10 cellular contexts compared by ENCODE assay signal in genomic region chr7:134845461-134845860, GRCh38.
DNase-seq lines count a peak whose midpoint lies in the region; ATAC-seq and TF ChIP-seq lines count a peak whose summit lies in the region.
"Had no signal": no experiment of that assay in that cellular context is flagged by ENCODE, and none has a peak within 500 bp of the region (broad histone marks: within the 10 kb centered on the region; RNA-seq: fewer than 3 reads in every experiment).

No MANE protein-coding gene starts in this region.

- no TSS peak for BruUV-seq in MCF 10A (replicated peaks; lab: Mats Ljungman, UMichigan)

- H3K9me3 ChIP-seq in breast epithelium: no peaks in the 10 kb centered on the region
- H3K9me3 ChIP-seq in thoracic aorta: no peaks in the 10 kb centered on the region
- H3K9me3 ChIP-seq: neutrophil had no signal

- no peaks in the 10 kb centered on the region for H3K27me3 Mint-ChIP-seq in MCF 10A (ENCODE audit: insufficient read depth, unreplicated experiment)

- H3K27me3 ChIP-seq in breast epithelium: no peaks in the 10 kb centered on the region
- no peaks in the 10 kb centered on the region for H3K27me3 ChIP-seq in thoracic aorta (replicated peaks; ENCODE audit: insufficient read depth)
- H3K27me3 ChIP-seq: neutrophil had no signal

- H3K4me1 ChIP-seq in breast epithelium (no peaks in the 10 kb centered on the region), thoracic aorta (ENCODE audit: control insufficient read depth in 1 of 2, low read depth in 2 of 2) (peaks cover 69 to 97% of the 10 kb centered on the region in 2 donors)

- no peaks in the 10 kb centered on the region for H3K36me3 ChIP-seq in breast epithelium
- H3K36me3 ChIP-seq in thoracic aorta: peaks cover 26% of the 10 kb centered on the region
- H3K36me3 ChIP-seq: neutrophil had no signal

- H3K4me1 Mint-ChIP-seq in MCF 10A (ENCODE audit: insufficient read depth, unreplicated experiment): peaks cover 14% of the 10 kb centered on the region

- ATAC-seq in HG03280 (IDR thresholded peaks at IDR 0.05; ENCODE audit: unreplicated experiment): peak; percentile 57
- no peak for ATAC-seq in thoracic aorta (ENCODE audit: insufficient number of reproducible peaks, low FRiP score, low read depth)
- no peak for ATAC-seq in GM21360 (IDR thresholded peaks at IDR 0.05; ENCODE audit: unreplicated experiment)

- no peak overlapping the region for H3K4me3 ChIP-seq in breast epithelium
- H3K4me3 ChIP-seq in thoracic aorta: no peak overlapping the region

- POLR2A ChIA-PET in MCF 10A (lab: Yijun Ruan, JAX): interaction anchor here (0.7 to 1.8 kb wide), 3 partner anchors 12 to 155 kb away, joined by 3 to 4 read pairs (median 4); no protein-coding TSS in a partner anchor

- no peak for TF ChIP-seq POLR2A in breast epithelium (IDR thresholded peaks at IDR 0.05)

- H3K9me3 Mint-ChIP-seq in MCF 10A (ENCODE audit: unreplicated experiment): no peaks in the 10 kb centered on the region

- intact Hi-C loops in MCF 10A (cut with micrococcal nuclease) (loop anchor here (1.0 to 2.0 kb wide), 2 partner anchors 121 to 213 kb away; no protein-coding TSS in a partner anchor), breast epithelium (cut with DNase I; ENCODE audit: low total_unique reads) (no loop called here)

- H3K27ac ChIP-seq in breast epithelium: no peak overlapping the region
- peak overlapping the region; percentile 60 to 71 for H3K27ac ChIP-seq in thoracic aorta
- H3K27ac ChIP-seq: neutrophil had no signal

- peak overlapping the region; percentile 30 for H3K4me3 Mint-ChIP-seq in MCF 10A (ENCODE audit: unreplicated experiment)

- H3K36me3 Mint-ChIP-seq in MCF 10A (ENCODE audit: insufficient read depth, unreplicated experiment): peaks cover 6% of the 10 kb centered on the region

- H3K27ac Mint-ChIP-seq in MCF 10A (ENCODE audit: low read depth, unreplicated experiment): peak overlapping the region; percentile 92

- TF ChIP-seq CTCF in MCF 10A (IDR thresholded peaks at IDR 0.05; ENCODE audit: unreplicated experiment): peak; percentile 43
- TF ChIP-seq CTCF in breast epithelium (IDR thresholded peaks at IDR 0.05): no peak
- peak; percentile 9 for TF ChIP-seq CTCF in thoracic aorta (IDR thresholded peaks at IDR 0.05)

- DNase-seq in MCF 10A (ENCODE audit: unreplicated experiment): peak; percentile 66
- DNase-seq in breast epithelium (ENCODE audit: low spot score in 2 of 2): no peak
- DNase-seq in cerebellar cortex (ENCODE audit: low spot score): peak; percentile 5
- DNase-seq in thoracic aorta (ENCODE audit: low spot score): no peak
- no peak for DNase-seq in activated CD8-positive, alpha-beta memory T cell treated with anti-CD3 and anti-CD28 coated beads, Interleukin-2, amount 50 U/mL, for 48 hours
- no peak for DNase-seq in hepatic stellate cell (ENCODE audit: low spot score)
- DNase-seq: aorta had no signal

- CTCF ChIA-PET in MCF 10A (lab: Yijun Ruan, JAX): interaction anchor here (0.6 to 5.8 kb wide), 22 partner anchors 11 to 381 kb away, joined by 3 to 36 read pairs (median 3); no protein-coding TSS in a partner anchor

Comparison
In these comparisons a context has a peak if more than half of its experiments do, and no peak if none do; other contexts are left out.
1. DNase-seq: peak in MCF 10A (single experiment) and cerebellar cortex (single experiment); none in breast epithelium (0 of 2), thoracic aorta (single experiment), activated CD8-positive, alpha-beta memory T cell treated with anti-CD3 and anti-CD28 coated beads, Interleukin-2, amount 50 U/mL, for 48 hours (single experiment) and hepatic stellate cell (single experiment).
2. CTCF ChIP-seq: peak in MCF 10A (single experiment) and thoracic aorta (single experiment); none in breast epithelium (0 of 3).
3. H3K27ac ChIP-seq: peak in thoracic aorta (2 of 2); none in breast epithelium (0 of 2).